Comparison of ENCODE assay signal across 40 cellular contexts in the genomic region with DNA sequence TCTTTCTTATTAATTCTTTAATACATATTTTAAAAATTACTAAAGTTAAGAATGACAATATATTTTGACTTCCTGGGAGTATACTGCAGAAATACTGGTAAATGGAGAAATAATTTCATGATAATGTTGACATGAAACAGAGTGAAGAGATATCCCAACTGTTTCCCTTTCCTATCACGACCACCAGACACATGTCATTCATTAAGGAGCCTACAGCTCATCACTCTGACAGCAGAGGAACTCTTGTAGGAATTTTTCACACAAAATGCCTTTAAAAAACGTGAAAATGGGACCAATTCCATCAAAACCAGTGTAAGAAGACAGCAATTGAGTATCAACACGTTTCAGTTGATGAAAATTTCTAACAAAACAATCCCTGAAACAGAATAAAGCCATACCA.
"Had no signal": no experiment of that assay in that cellular context is flagged by ENCODE, and none has a peak within 500 bp of the region (broad histone marks: within the 10 kb centered on the region; RNA-seq: fewer than 3 reads in every experiment).

No MANE protein-coding gene starts in this region.

- H3K4me3 ChIP-seq: adrenal gland, ascending aorta, body of pancreas, breast epithelium, cardiac muscle cell had no signal

- H3K27ac ChIP-seq: adrenal gland, ascending aorta, body of pancreas, brain microvascular endothelial cell, breast epithelium, cardiac muscle cell had no signal

- DNase-seq: activated effector memory CD4-positive, alpha-beta T cell treated with anti-CD3 and anti-CD28 coated beads, Interleukin-2, amount 50 U/mL, for 16 hours; activated effector memory CD4-positive, alpha-beta T cell treated with Interleukin-2 at 50 U/mL for 16 hours; activated gamma-delta T cell; activated gamma-delta T cell treated with Interleukin-2 at 50 U/mL for 16 hours; activated naive CD4-positive, alpha-beta T cell; activated naive CD4-positive, alpha-beta T cell treated with anti-CD3 and anti-CD28 coated beads for 36 hours; activated naive CD4-positive, alpha-beta T cell treated with anti-CD3 and anti-CD28 coated beads, Interleukin-2, amount 10 ng/mL, durations not matched to agents 7 days and 5 days; activated naive CD4-positive, alpha-beta T cell treated with anti-CD3 and anti-CD28 coated beads, Interleukin-2, amount 50 U/mL, for 16 hours; activated naive CD4-positive, alpha-beta T cell treated with Interleukin-2 at 50 U/mL for 16 hours; activated naive CD8-positive, alpha-beta T cell treated with anti-CD3 and anti-CD28 coated beads for 36 hours; activated naive CD8-positive, alpha-beta T cell treated with anti-CD3 and anti-CD28 coated beads, Interleukin-2, amount 10 ng/mL, durations not matched to agents 7 days and 5 days; activated naive CD8-positive, alpha-beta T cell treated with anti-CD3 and anti-CD28 coated beads, Interleukin-2, amount 50 U/mL, for 24 hours; activated T-cell treated with anti-CD3 and anti-CD28 coated beads, Interleukin-2, amount 50 U/mL, for 1 hour; activated T-cell treated with anti-CD3 and anti-CD28 coated beads, Interleukin-2, amount 50 U/mL, for 24 hours; activated T-cell treated with anti-CD3 and anti-CD28 coated beads, Interleukin-2, amount 50 U/mL, for 4 hours; activated T-cell treated with anti-CD3 and anti-CD28 coated beads, Interleukin-2, amount 50 U/mL, for 48 hours; activated T-cell treated with anti-CD3 and anti-CD28 coated beads, Interleukin-2, amount 50 U/mL, for 72 hours; adrenal gland; amniotic stem cell; amygdala; anterior cingulate cortex; aorta; body of pancreas; brain microvascular endothelial cell; caudate nucleus; central memory CD4-positive, alpha-beta T cell; cerebellar nuclear complex had no signal

- H3K27me3 Mint-ChIP-seq: activated naive CD4-positive, alpha-beta T cell treated with anti-CD3 and anti-CD28 coated beads, Interleukin-2, amount 10 ng/mL, durations not matched to agents 7 days and 5 days; activated naive CD8-positive, alpha-beta T cell treated with anti-CD3 and anti-CD28 coated beads for 36 hours; activated T-cell treated with anti-CD3 and anti-CD28 coated beads, Interleukin-2, amount 50 U/mL, for 24 hours; activated T-helper 17 cell treated with anti-CD3 and anti-CD28 coated beads, Interleukin-2, amount 50 U/mL, for 72 hours; brain; central memory CD8-positive, alpha-beta T cell had no signal

- H3K36me3 Mint-ChIP-seq: activated naive CD4-positive, alpha-beta T cell treated with anti-CD3 and anti-CD28 coated beads, Interleukin-2, amount 10 ng/mL, durations not matched to agents 7 days and 5 days; activated naive CD4-positive, alpha-beta T cell treated with anti-CD3 and anti-CD28 coated beads, Interleukin-2, amount 50 U/mL, for 24 hours; activated naive CD4-positive, alpha-beta T cell treated with anti-CD3 and anti-CD28 coated beads, Interleukin-2, amount 50 U/mL, for 72 hours; activated naive CD8-positive, alpha-beta T cell; activated naive CD8-positive, alpha-beta T cell treated with anti-CD3 and anti-CD28 coated beads for 36 hours; activated naive CD8-positive, alpha-beta T cell treated with anti-CD3 and anti-CD28 coated beads, Interleukin-2, amount 10 ng/mL, durations not matched to agents 7 days and 5 days; brain had no signal

- FAIRE-seq: astrocyte, bronchial epithelial cell had no signal

- H3K4me1 ChIP-seq: adrenal gland, ascending aorta, body of pancreas, breast epithelium had no signal

- H3K9me3 Mint-ChIP-seq: activated naive CD4-positive, alpha-beta T cell treated with anti-CD3 and anti-CD28 coated beads for 36 hours; activated naive CD4-positive, alpha-beta T cell treated with anti-CD3 and anti-CD28 coated beads, Interleukin-2, amount 10 ng/mL, durations not matched to agents 7 days and 5 days; activated naive CD4-positive, alpha-beta T cell treated with anti-CD3 and anti-CD28 coated beads, Interleukin-2, amount 50 U/mL, for 24 hours; activated naive CD4-positive, alpha-beta T cell treated with anti-CD3 and anti-CD28 coated beads, Interleukin-2, amount 50 U/mL, for 72 hours; activated naive CD8-positive, alpha-beta T cell treated with anti-CD3 and anti-CD28 coated beads for 36 hours; activated naive CD8-positive, alpha-beta T cell treated with anti-CD3 and anti-CD28 coated beads, Interleukin-2, amount 10 ng/mL, durations not matched to agents 7 days and 5 days; activated naive CD8-positive, alpha-beta T cell treated with anti-CD3 and anti-CD28 coated beads, Interleukin-2, amount 50 U/mL, for 24 hours; activated T-cell treated with anti-CD3 and anti-CD28 coated beads, Interleukin-2, amount 50 U/mL, for 24 hours; activated T-cell treated with anti-CD3 and anti-CD28 coated beads, Interleukin-2, amount 50 U/mL, for 4 hours; activated T-cell treated with anti-CD3 and anti-CD28 coated beads, Interleukin-2, amount 50 U/mL, for 72 hours; activated T-helper 1 cell treated with anti-CD3 and anti-CD28 coated beads, Interleukin-12 subunit alpha, Interleukin-12 subunit beta, Interleukin-2, Interleukin-4 antibody, amounts not matched to agents 30 ng/mL and 10 ng/mL and 1 ng/mL, durations not matched to agents 14 hours and 24 hours and 36 hours; activated T-helper 17 cell treated with anti-CD3 and anti-CD28 coated beads, Interleukin-2, amount 50 U/mL, for 72 hours; activated T-helper 2 cell treated with anti-CD3 and anti-CD28 coated beads, Interferon-gamma antibody, Interleukin-2, Interleukin-4, amounts not matched to agents 10 μg/mL and 5 μg/mL and 100 μg/mL, durations not matched to agents 14 hours and 24 hours and 36 hours; brain; central memory CD8-positive, alpha-beta T cell had no signal

- H3K36me3 ChIP-seq: adrenal gland, ascending aorta, brain microvascular endothelial cell, breast epithelium, cardiac muscle cell had no signal

- H3K4me1 Mint-ChIP-seq: activated naive CD4-positive, alpha-beta T cell treated with anti-CD3 and anti-CD28 coated beads, Interleukin-2, amount 10 ng/mL, durations not matched to agents 7 days and 5 days; activated naive CD4-positive, alpha-beta T cell treated with anti-CD3 and anti-CD28 coated beads, Interleukin-2, amount 50 U/mL, for 24 hours; activated naive CD8-positive, alpha-beta T cell treated with anti-CD3 and anti-CD28 coated beads for 36 hours; activated naive CD8-positive, alpha-beta T cell treated with anti-CD3 and anti-CD28 coated beads, Interleukin-2, amount 10 ng/mL, durations not matched to agents 7 days and 5 days; activated naive CD8-positive, alpha-beta T cell treated with anti-CD3 and anti-CD28 coated beads, Interleukin-2, amount 50 U/mL, for 24 hours; activated T-helper 17 cell treated with anti-CD3 and anti-CD28 coated beads, Interleukin-2, amount 50 U/mL, for 72 hours; central memory CD8-positive, alpha-beta T cell had no signal

- H3K27me3 ChIP-seq: adrenal gland, ascending aorta, body of pancreas, brain microvascular endothelial cell, breast epithelium, cardiac muscle cell had no signal

- ATAC-seq: activated naive CD4-positive, alpha-beta T cell treated with anti-CD3 and anti-CD28 coated beads, Interleukin-2, amount 50 U/mL, for 72 hours; activated naive CD8-positive, alpha-beta T cell treated with anti-CD3 and anti-CD28 coated beads, Interleukin-2, amount 50 U/mL, for 24 hours; activated T-cell treated with anti-CD3 and anti-CD28 coated beads, Interleukin-2, amount 50 U/mL, for 4 hours; activated T-cell treated with anti-CD3 and anti-CD28 coated beads, Interleukin-2, amount 50 U/mL, for 72 hours; activated T-helper 17 cell treated with anti-CD3 and anti-CD28 coated beads, Interleukin-2, amount 50 U/mL, for 72 hours; body of pancreas had no signal

- H3K4me3 Mint-ChIP-seq: activated naive CD4-positive, alpha-beta T cell treated with anti-CD3 and anti-CD28 coated beads for 36 hours; activated naive CD4-positive, alpha-beta T cell treated with anti-CD3 and anti-CD28 coated beads, Interleukin-2, amount 10 ng/mL, durations not matched to agents 7 days and 5 days; activated naive CD4-positive, alpha-beta T cell treated with anti-CD3 and anti-CD28 coated beads, Interleukin-2, amount 50 U/mL, for 24 hours; activated naive CD8-positive, alpha-beta T cell; activated naive CD8-positive, alpha-beta T cell treated with anti-CD3 and anti-CD28 coated beads for 36 hours; activated naive CD8-positive, alpha-beta T cell treated with anti-CD3 and anti-CD28 coated beads, Interleukin-2, amount 10 ng/mL, durations not matched to agents 7 days and 5 days; activated naive CD8-positive, alpha-beta T cell treated with anti-CD3 and anti-CD28 coated beads, Interleukin-2, amount 50 U/mL, for 24 hours; activated T-cell treated with anti-CD3 and anti-CD28 coated beads, Interleukin-2, amount 50 U/mL, for 24 hours; activated T-cell treated with anti-CD3 and anti-CD28 coated beads, Interleukin-2, amount 50 U/mL, for 4 hours; activated T-cell treated with anti-CD3 and anti-CD28 coated beads, Interleukin-2, amount 50 U/mL, for 72 hours; activated T-helper 1 cell treated with anti-CD3 and anti-CD28 coated beads, Interleukin-12 subunit alpha, Interleukin-12 subunit beta, Interleukin-2, Interleukin-4 antibody, amounts not matched to agents 30 ng/mL and 10 ng/mL and 1 ng/mL, durations not matched to agents 14 hours and 24 hours and 36 hours; activated T-helper 17 cell treated with anti-CD3 and anti-CD28 coated beads, Interleukin-2, amount 50 U/mL, for 72 hours; brain; central memory CD8-positive, alpha-beta T cell had no signal

- H3K9me3 ChIP-seq: adrenal gland, ascending aorta, body of pancreas, breast epithelium had no signal

- H3K27ac Mint-ChIP-seq: activated naive CD4-positive, alpha-beta T cell treated with anti-CD3 and anti-CD28 coated beads for 36 hours; activated naive CD4-positive, alpha-beta T cell treated with anti-CD3 and anti-CD28 coated beads, Interleukin-2, amount 10 ng/mL, durations not matched to agents 7 days and 5 days; activated naive CD4-positive, alpha-beta T cell treated with anti-CD3 and anti-CD28 coated beads, Interleukin-2, amount 50 U/mL, for 24 hours; activated naive CD4-positive, alpha-beta T cell treated with anti-CD3 and anti-CD28 coated beads, Interleukin-2, amount 50 U/mL, for 72 hours; activated naive CD8-positive, alpha-beta T cell; activated naive CD8-positive, alpha-beta T cell treated with anti-CD3 and anti-CD28 coated beads for 36 hours; activated naive CD8-positive, alpha-beta T cell treated with anti-CD3 and anti-CD28 coated beads, Interleukin-2, amount 10 ng/mL, durations not matched to agents 7 days and 5 days; activated naive CD8-positive, alpha-beta T cell treated with anti-CD3 and anti-CD28 coated beads, Interleukin-2, amount 50 U/mL, for 24 hours; activated T-cell treated with anti-CD3 and anti-CD28 coated beads, Interleukin-2, amount 50 U/mL, for 24 hours; activated T-cell treated with anti-CD3 and anti-CD28 coated beads, Interleukin-2, amount 50 U/mL, for 72 hours; activated T-helper 1 cell treated with anti-CD3 and anti-CD28 coated beads, Interleukin-12 subunit alpha, Interleukin-12 subunit beta, Interleukin-2, Interleukin-4 antibody, amounts not matched to agents 30 ng/mL and 10 ng/mL and 1 ng/mL, durations not matched to agents 14 hours and 24 hours and 36 hours; activated T-helper 17 cell treated with anti-CD3 and anti-CD28 coated beads, Interleukin-2, amount 50 U/mL, for 72 hours; activated T-helper 2 cell treated with anti-CD3 and anti-CD28 coated beads, Interferon-gamma antibody, Interleukin-2, Interleukin-4, amounts not matched to agents 10 μg/mL and 5 μg/mL and 100 μg/mL, durations not matched to agents 14 hours and 24 hours and 36 hours; brain had no signal
